In the genomic region with DNA sequence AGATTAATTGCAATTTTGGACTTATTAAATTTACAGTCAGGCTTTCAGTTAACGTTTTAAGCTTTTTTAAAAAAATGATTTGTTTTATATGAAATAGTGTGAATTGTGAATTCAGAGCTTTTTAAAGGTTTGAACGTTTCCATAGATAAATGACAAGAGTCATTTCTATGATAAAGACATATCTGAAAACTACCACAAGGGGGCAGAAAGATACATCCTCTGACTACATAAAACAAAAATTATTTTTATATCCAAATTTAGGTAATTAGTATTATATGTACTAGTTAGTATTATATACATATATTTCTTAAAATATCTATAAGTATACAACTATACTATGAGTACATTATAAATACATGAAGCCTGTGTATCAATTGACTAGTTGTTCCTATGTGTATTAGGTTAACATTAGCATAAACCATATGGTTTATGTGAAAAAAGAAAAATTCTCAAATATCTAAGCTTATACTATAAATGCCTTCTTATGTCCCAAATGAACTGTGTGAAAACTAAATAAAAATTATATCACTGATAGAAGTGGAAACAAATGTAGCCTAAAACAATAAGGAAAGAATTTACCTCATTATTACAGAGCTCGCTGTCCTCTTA, we compare ENCODE assay signal across 9 cellular contexts.
DNase-seq lines count a peak whose midpoint lies in the region; ATAC-seq, FAIRE-seq and TF ChIP-seq lines count a peak whose summit lies in the region.
"Had no signal": no experiment of that assay in that cellular context is flagged by ENCODE, and none has a peak within 500 bp of the region (broad histone marks: within the 10 kb centered on the region; RNA-seq: fewer than 3 reads in every experiment).

No MANE protein-coding gene starts in this region.

- DNase-seq in CD4-positive, alpha-beta memory T cell: peak in 3 of 5 donors; percentile 10 to 23 (median 10)
- DNase-seq in HT-29 (ENCODE audit: low spot score): peak; percentile 56
- peak; percentile 2 for DNase-seq in astrocyte (ENCODE audit: low read depth)
- peak; percentile 51 for DNase-seq in medulla oblongata (ENCODE audit: extremely low spot score)
- DNase-seq in middle frontal gyrus (ENCODE audit: extremely low spot score, low spot score): no peak
- no peak for DNase-seq in stimulated activated naive CD8-positive, alpha-beta T cell treated with anti-CD3 and anti-CD28 coated beads, Interleukin-15, amount 100 ng/mL, for 72 hours

- H3K27me3 ChIP-seq in CD4-positive, alpha-beta memory T cell (ENCODE audit: insufficient read depth, low read length): no peaks in the 10 kb centered on the region
- no peaks in the 10 kb centered on the region for H3K27me3 ChIP-seq in astrocyte (ENCODE audit: insufficient read depth, low read length)

- no peaks in the 10 kb centered on the region for H3K9me3 ChIP-seq in CD4-positive, alpha-beta memory T cell (ENCODE audit: control insufficient read depth in 1 of 2, low read length in 2 of 2)
- H3K9me3 ChIP-seq in astrocyte (ENCODE audit: insufficient read depth, low read depth, low read length): no peaks in the 10 kb centered on the region

- ATAC-seq in GM18873 (IDR thresholded peaks at IDR 0.05; ENCODE audit: low FRiP score, unreplicated experiment) (no peak), HG02981 (IDR thresholded peaks at IDR 0.05; ENCODE audit: unreplicated experiment) (no peak)
- ATAC-seq in stimulated activated naive CD8-positive, alpha-beta T cell treated with anti-CD3 and anti-CD28 coated beads, Interleukin-15, amount 100 ng/mL, for 72 hours: no peak

- TF ChIP-seq CTCF in astrocyte (IDR thresholded peaks at IDR 0.05; ENCODE audit: insufficient read depth, low read depth, low read length): peak; percentile 32

- H3K27me3 Mint-ChIP-seq in CD4-positive, alpha-beta memory T cell: peaks cover 8 to 17% of the 10 kb centered on the region in 2 donors
- peaks cover 2% of the 10 kb centered on the region for H3K27me3 Mint-ChIP-seq in astrocyte (ENCODE audit: low read depth, unreplicated experiment)
- no peaks in the 10 kb centered on the region for H3K27me3 Mint-ChIP-seq in stimulated activated naive CD8-positive, alpha-beta T cell treated with anti-CD3 and anti-CD28 coated beads, Interleukin-15, amount 100 ng/mL, for 72 hours

- H3K9me3 Mint-ChIP-seq in CD4-positive, alpha-beta memory T cell: no peaks in the 10 kb centered on the region
- no peaks in the 10 kb centered on the region for H3K9me3 Mint-ChIP-seq in astrocyte (ENCODE audit: unreplicated experiment)
- no peaks in the 10 kb centered on the region for H3K9me3 Mint-ChIP-seq in stimulated activated naive CD8-positive, alpha-beta T cell treated with anti-CD3 and anti-CD28 coated beads, Interleukin-15, amount 100 ng/mL, for 72 hours
- H3K9me3 Mint-ChIP-seq: central memory CD8-positive, alpha-beta T cell had no signal

- no peaks in the 10 kb centered on the region for H3K36me3 Mint-ChIP-seq in CD4-positive, alpha-beta memory T cell
- no peaks in the 10 kb centered on the region for H3K36me3 Mint-ChIP-seq in astrocyte (ENCODE audit: low read depth, unreplicated experiment)

- H3K4me1 ChIP-seq in CD4-positive, alpha-beta memory T cell (ENCODE audit: insufficient read depth, low read length): no peaks in the 10 kb centered on the region
- peaks cover 13% of the 10 kb centered on the region for H3K4me1 ChIP-seq in astrocyte (ENCODE audit: insufficient read depth, low read length)

- H3K36me3 ChIP-seq in CD4-positive, alpha-beta memory T cell (ENCODE audit: insufficient read depth, low read length): no peaks in the 10 kb centered on the region
- no peaks in the 10 kb centered on the region for H3K36me3 ChIP-seq in astrocyte (ENCODE audit: insufficient read depth, low read length)

- FAIRE-seq in astrocyte (lab: Jason Lieb, UNC): no peak

- no peak overlapping the region for H3K27ac Mint-ChIP-seq in CD4-positive, alpha-beta memory T cell
- no peak overlapping the region for H3K27ac Mint-ChIP-seq in astrocyte (ENCODE audit: unreplicated experiment)
- no peak overlapping the region for H3K27ac Mint-ChIP-seq in stimulated activated naive CD8-positive, alpha-beta T cell treated with anti-CD3 and anti-CD28 coated beads, Interleukin-15, amount 100 ng/mL, for 72 hours

- no peak overlapping the region for H3K9ac ChIP-seq in astrocyte (ENCODE audit: low read length)

- no peak overlapping the region for H3K4me3 Mint-ChIP-seq in CD4-positive, alpha-beta memory T cell
- H3K4me3 Mint-ChIP-seq in astrocyte (ENCODE audit: unreplicated experiment): no peak overlapping the region
- no peak overlapping the region for H3K4me3 Mint-ChIP-seq in stimulated activated naive CD8-positive, alpha-beta T cell treated with anti-CD3 and anti-CD28 coated beads, Interleukin-15, amount 100 ng/mL, for 72 hours
- H3K4me3 Mint-ChIP-seq: central memory CD8-positive, alpha-beta T cell had no signal

- peaks cover 0 to 2% (median under 1%) of the 10 kb centered on the region in 4 donors for H3K4me1 Mint-ChIP-seq in CD4-positive, alpha-beta memory T cell
- H3K4me1 Mint-ChIP-seq in astrocyte (ENCODE audit: low read depth, unreplicated experiment): peaks cover 12% of the 10 kb centered on the region
- H3K4me1 Mint-ChIP-seq in stimulated activated naive CD8-positive, alpha-beta T cell treated with anti-CD3 and anti-CD28 coated beads, Interleukin-15, amount 100 ng/mL, for 72 hours: peaks cover 6% of the 10 kb centered on the region
- H3K4me1 Mint-ChIP-seq: central memory CD8-positive, alpha-beta T cell had no signal

- no peaks in the 10 kb centered on the region for H3K79me2 ChIP-seq in astrocyte (ENCODE audit: insufficient read depth, low read length)

- intact Hi-C loops in CD4-positive, alpha-beta memory T cell (cut with micrococcal nuclease): no loop called here

- no peak overlapping the region for H3K4me2 ChIP-seq in astrocyte (ENCODE audit: low read length)

- CTCF ChIA-PET in CD4-positive, alpha-beta memory T cell (lab: Charles Lee; ENCODE audit: partially characterized antibody): interaction anchor here (0.8 to 6.8 kb wide), 19 partner anchors 12 to 1805 kb away, joined by 3 to 63 read pairs (median 6); a partner anchor contains a TSS

- POLR2A ChIA-PET in CD4-positive, alpha-beta memory T cell (lab: Charles Lee; ENCODE audit: partially characterized antibody): no interaction called here

- H4K20me1 ChIP-seq in astrocyte (ENCODE audit: insufficient read depth, low read length): no peaks in the 10 kb centered on the region

- H3K27ac ChIP-seq in CD4-positive, alpha-beta memory T cell (ENCODE audit: low read depth, low read length): no peak overlapping the region
- no peak overlapping the region for H3K27ac ChIP-seq in astrocyte (ENCODE audit: low read depth, low read length)

- H3K4me3 ChIP-seq in CD4-positive, alpha-beta memory T cell (ENCODE audit: low read length in 2 of 2): no peak overlapping the region
- H3K4me3 ChIP-seq in astrocyte (ENCODE audit: insufficient read depth, low read depth, low read length): no peak overlapping the region

- no peak overlapping the region for H2AFZ ChIP-seq in astrocyte (ENCODE audit: low read depth, low read length)

Comparison
In these comparisons a context has a peak if more than half of its experiments do, and no peak if none do; other contexts are left out.
1. DNase-seq: peak in CD4-positive, alpha-beta memory T cell (3 of 5), HT-29 (single experiment), astrocyte (single experiment) and medulla oblongata (single experiment); none in middle frontal gyrus (single experiment) and stimulated activated naive CD8-positive, alpha-beta T cell treated with anti-CD3 and anti-CD28 coated beads, Interleukin-15, amount 100 ng/mL, for 72 hours (0 of 2).